13 cellular contexts compared by ENCODE assay signal in genomic region chr4:161642708-161643107, GRCh38.
DNase-seq lines count a peak whose midpoint lies in the region; ATAC-seq, FAIRE-seq and TF ChIP-seq lines count a peak whose summit lies in the region.
"Had no signal": no experiment of that assay in that cellular context is flagged by ENCODE, and none has a peak within 500 bp of the region (broad histone marks: within the 10 kb centered on the region; RNA-seq: fewer than 3 reads in every experiment).

No MANE protein-coding gene starts in this region.

- H3K36me3 Mint-ChIP-seq in MCF 10A (ENCODE audit: insufficient read depth, unreplicated experiment) (no peaks in the 10 kb centered on the region), type B pancreatic cell (peaks cover 3% of the 10 kb centered on the region)
- H3K36me3 Mint-ChIP-seq: stimulated activated naive B cell treated with anti-CD40 and anti-IgM and Interleukin-4, amounts not matched to agents 10 μg/mL and 1 μg/mL and 100 μg/mL, for 72 hours had no signal

- no peaks in the 10 kb centered on the region for H3F3A ChIP-seq in OCI-LY1 (ENCODE audit: insufficient read depth, low read length)

- no peak for ATAC-seq in HG03039 (IDR thresholded peaks at IDR 0.05; ENCODE audit: unreplicated experiment)
- ATAC-seq: stimulated activated naive B cell treated with anti-CD40 and anti-IgM and Interleukin-4, amounts not matched to agents 10 μg/mL and 1 μg/mL and 100 μg/mL, for 72 hours had no signal

- POLR2A ChIA-PET in MCF 10A (lab: Yijun Ruan, JAX): no interaction called here

- H3K9me3 ChIP-seq in breast epithelium (peaks cover 0 to 5% of the 10 kb centered on the region in 2 donors), OCI-LY1 (ENCODE audit: low read length) (no peaks in the 10 kb centered on the region; the same call in 1 of the 2 replicates)

- CTCF ChIA-PET in MCF 10A (lab: Yijun Ruan, JAX): no interaction called here

- no peaks in the 10 kb centered on the region for H3K79me2 ChIP-seq in OCI-LY1 (ENCODE audit: insufficient read depth, low read length)

- no peak overlapping the region for H3K9ac ChIP-seq in OCI-LY1 (ENCODE audit: low read length)

- H3K36me3 ChIP-seq in breast epithelium (peaks cover 6% of the 10 kb centered on the region), OCI-LY1 (ENCODE audit: insufficient read depth, low read length) (no peaks in the 10 kb centered on the region)

- H3K27ac Mint-ChIP-seq in MCF 10A (ENCODE audit: low read depth, unreplicated experiment): no peak overlapping the region
- H3K27ac Mint-ChIP-seq in type B pancreatic cell: no peak overlapping the region
- H3K27ac Mint-ChIP-seq: B cell; stimulated activated naive B cell treated with anti-CD40 and anti-IgM and Interleukin-4, amounts not matched to agents 10 μg/mL and 1 μg/mL and 100 μg/mL, for 72 hours had no signal

- H3K27ac ChIP-seq in breast epithelium (no peak overlapping the region), OCI-LY1 (ENCODE audit: low read depth, low read length, poor library complexity, severe bottlenecking) (no peak overlapping the region)

- no peak overlapping the region for H3K4me3 ChIP-seq in breast epithelium
- no peak overlapping the region for H3K4me3 ChIP-seq in OCI-LY1 (ENCODE audit: low read depth, low read length, poor library complexity, severe bottlenecking)

- H3K4me1 Mint-ChIP-seq in MCF 10A (ENCODE audit: insufficient read depth, unreplicated experiment) (no peaks in the 10 kb centered on the region), type B pancreatic cell (ENCODE audit: unreplicated experiment) (no peaks in the 10 kb centered on the region)
- H3K4me1 Mint-ChIP-seq: B cell; stimulated activated naive B cell treated with anti-CD40 and anti-IgM and Interleukin-4, amounts not matched to agents 10 μg/mL and 1 μg/mL and 100 μg/mL, for 72 hours had no signal

- no TSS peak for BruUV-seq in MCF 10A (replicated peaks; lab: Mats Ljungman, UMichigan)

- H3K4me1 ChIP-seq in breast epithelium: no peaks in the 10 kb centered on the region
- no peaks in the 10 kb centered on the region for H3K4me1 ChIP-seq in OCI-LY1 (ENCODE audit: insufficient read depth, low read length, severe bottlenecking)

- no peaks in the 10 kb centered on the region for H4K20me1 ChIP-seq in OCI-LY1 (ENCODE audit: insufficient read depth, low read length)

- H3K9me3 Mint-ChIP-seq in MCF 10A (ENCODE audit: unreplicated experiment) (no peaks in the 10 kb centered on the region), type B pancreatic cell (no peaks in the 10 kb centered on the region)

- no peak for TF ChIP-seq POLR2A in breast epithelium (IDR thresholded peaks at IDR 0.05)

- H3K9me2 ChIP-seq in OCI-LY1 (ENCODE audit: low read depth, low read length): no peaks in the 10 kb centered on the region

- no peak overlapping the region; the same call in 1 of the 2 replicates for H2AFZ ChIP-seq in OCI-LY1 (ENCODE audit: low read length)

- H3K27me3 Mint-ChIP-seq in MCF 10A (ENCODE audit: insufficient read depth, unreplicated experiment) (no peaks in the 10 kb centered on the region), type B pancreatic cell (no peaks in the 10 kb centered on the region)
- H3K27me3 Mint-ChIP-seq: B cell; stimulated activated naive B cell treated with anti-CD40 and anti-IgM and Interleukin-4, amounts not matched to agents 10 μg/mL and 1 μg/mL and 100 μg/mL, for 72 hours had no signal

- peak; percentile 7 for DNase-seq in MCF 10A (ENCODE audit: unreplicated experiment)
- no peak for DNase-seq in breast epithelium (ENCODE audit: low spot score in 2 of 2)
- DNase-seq in type B pancreatic cell (ENCODE audit: extremely low spot score, unreplicated experiment): no peak
- no peak for DNase-seq in hippocampal formation (lab: John Stamatoyannopoulos, UW)
- no peak for DNase-seq in activated CD4-positive, CD25-positive, alpha-beta regulatory T cell treated with anti-CD3 and anti-CD28 coated beads, Interleukin-2, amount 50 U/mL, for 72 hours
- DNase-seq: hypothalamus; NCI-H2029; stimulated activated CD4-positive, alpha-beta T cell treated with anti-CD3 and anti-CD28 coated beads, Interleukin-2, amount 100 ng/mL, for 24 hours; stimulated activated naive B cell treated with anti-CD40 and anti-IgM and Interleukin-4, amounts not matched to agents 10 μg/mL and 1 μg/mL and 100 μg/mL, for 72 hours had no signal

- no peak overlapping the region for H3K4me2 ChIP-seq in OCI-LY1 (ENCODE audit: low read length)

- H3K27me3 ChIP-seq in breast epithelium (no peaks in the 10 kb centered on the region), OCI-LY1 (ENCODE audit: insufficient read depth, low read length) (no peaks in the 10 kb centered on the region)

- intact Hi-C loops in MCF 10A (cut with micrococcal nuclease): no loop called here
- intact Hi-C loops in breast epithelium (cut with DNase I; ENCODE audit: low total_unique reads): no loop called here

- H3K4me3 Mint-ChIP-seq in MCF 10A (ENCODE audit: unreplicated experiment) (no peak overlapping the region), type B pancreatic cell (no peak overlapping the region)
- H3K4me3 Mint-ChIP-seq: B cell; stimulated activated naive B cell treated with anti-CD40 and anti-IgM and Interleukin-4, amounts not matched to agents 10 μg/mL and 1 μg/mL and 100 μg/mL, for 72 hours had no signal

- TF ChIP-seq CTCF in MCF 10A (IDR thresholded peaks at IDR 0.05; ENCODE audit: unreplicated experiment): peak; percentile 16
- TF ChIP-seq CTCF in breast epithelium (IDR thresholded peaks at IDR 0.05): no peak
- TF ChIP-seq CTCF in OCI-LY1 (IDR thresholded peaks at IDR 0.05; ENCODE audit: low read length): peak; percentile 24; the same call in 1 of the 2 replicates
- peak; percentile 50 for TF ChIP-seq CTCF in type B pancreatic cell (conservative IDR thresholded peaks at IDR 0.05)

- peak; percentile 57 for FAIRE-seq in endometrium (lab: Jason Lieb, UNC)

Comparison
In these comparisons a context has a peak if more than half of its experiments do, and no peak if none do; other contexts are left out.
1. CTCF ChIP-seq: peak in MCF 10A (single experiment), OCI-LY1 (single experiment) and type B pancreatic cell (single experiment); none in breast epithelium (0 of 3).